ENCODE assay signal across 18 cellular contexts in genomic region chr5:123605822-123606221, GRCh38.
DNase-seq lines count a peak whose midpoint lies in the region; ATAC-seq and TF ChIP-seq lines count a peak whose summit lies in the region.
"Had no signal": no experiment of that assay in that cellular context is flagged by ENCODE, and none has a peak within 500 bp of the region (broad histone marks: within the 10 kb centered on the region; RNA-seq: fewer than 3 reads in every experiment).

No MANE protein-coding gene starts in this region.

- TF ChIP-seq CTCF in activated B cell treated with CpG ODN at 0.5 μM for 24 hours (IDR thresholded peaks at IDR 0.05), result no peak
- TF ChIP-seq CTCF in GM13976 (IDR thresholded peaks at IDR 0.05; ENCODE audit: borderline replicate concordance, control extremely low read depth, extremely low read depth, insufficient read depth, missing control alignments), result no peak
- TF ChIP-seq CTCF in GM23338 (conservative IDR thresholded peaks at IDR 0.05; ENCODE audit: low read depth in 2 of 2), result no peak

- H3K4me3 ChIP-seq in GM23338, result no peak overlapping the region
- H3K4me3 ChIP-seq: esophagus muscularis mucosa had no signal

- H3K36me3 ChIP-seq in GM23338 (ENCODE audit: insufficient read depth), result peaks cover 2% of the 10 kb centered on the region; the same call in 1 of the 2 replicates

- no peaks in the 10 kb centered on the region for H3K9me2 ChIP-seq in GM23338 (ENCODE audit: insufficient read depth)

- H2AFZ ChIP-seq in GM23338, result no peak overlapping the region

- H3K9me3 Mint-ChIP-seq in activated B cell treated with CpG ODN at 0.5 μM for 24 hours (no peaks in the 10 kb centered on the region), GM23338 (no peaks in the 10 kb centered on the region)

- H3K36me3 Mint-ChIP-seq in activated B cell treated with CpG ODN at 0.5 μM for 24 hours (ENCODE audit: low read depth) (peaks cover 51% of the 10 kb centered on the region), GM23338 (ENCODE audit: low read depth) (no peaks in the 10 kb centered on the region)

- no peak overlapping the region for H3K4me3 Mint-ChIP-seq in activated B cell treated with CpG ODN at 0.5 μM for 24 hours
- H3K4me3 Mint-ChIP-seq in GM23338, result no peak overlapping the region

- no peak overlapping the region for H3K4me2 ChIP-seq in GM23338

- H3K27ac Mint-ChIP-seq in activated B cell treated with CpG ODN at 0.5 μM for 24 hours (peak overlapping the region; percentile 20), GM23338 (no peak overlapping the region)

- CTCF ChIA-PET in activated B cell treated with CpG ODN at 0.5 μM for 24 hours (lab: Charles Lee), result interaction anchor here (0.6 to 1.2 kb wide), 2 partner anchors 51 to 208 kb away, joined by 3 read pairs; no protein-coding TSS in a partner anchor

- in situ Hi-C loops in GM13976 (cut with MboI; ENCODE audit: low sequenced_read_pairs, unreplicated experiment), result loop anchor here (25.0 kb wide), 2 partner anchors 194 to 1094 kb away; partner anchors contain the start of gene CEP120

- DNase-seq in activated B cell treated with CpG ODN at 0.5 μM for 24 hours (no peak), GM13976 (ENCODE audit: low spot score) (no peak), DMS153 treated with DMSO at 0.1 percent for 48 hours (lab: John Stamatoyannopoulos, UW; ENCODE audit: unreplicated experiment) (no peak), anterior cingulate cortex (lab: John Stamatoyannopoulos, UW) (no peak), GM23338 (ENCODE audit: low spot score) (no peak)
- DNase-seq: activated T-cell treated with anti-CD3 and anti-CD28 coated beads, Interleukin-2, amount 50 U/mL, for 1 hour; AML-193; amniotic stem cell; cortex of kidney; DND-41; NCI-H2227 treated with DMSO at 0.1 percent for 48 hours; stimulated activated CD4-positive, alpha-beta T cell treated with anti-CD3 and anti-CD28 coated beads, Interleukin-4, amount 100 ng/mL, for 24 hours; stimulated activated naive CD8-positive, alpha-beta T cell treated with anti-CD3 and anti-CD28 coated beads, Interleukin-15, Interleukin-2, amounts not matched to agents 100 U/mL and 50 U/mL, for 24 hours; SW 1271 had no signal

- H3K27me3 Mint-ChIP-seq in activated B cell treated with CpG ODN at 0.5 μM for 24 hours, result no peaks in the 10 kb centered on the region
- peaks cover 1% of the 10 kb centered on the region for H3K27me3 Mint-ChIP-seq in GM23338 (ENCODE audit: insufficient read depth, low read depth, poor library complexity)

- H3K27me3 ChIP-seq in GM23338 (ENCODE audit: insufficient read depth), result no peaks in the 10 kb centered on the region
- H3K27me3 ChIP-seq: esophagus muscularis mucosa had no signal

- H3K27ac ChIP-seq in GM23338 (ENCODE audit: low read depth), result no peak overlapping the region
- H3K27ac ChIP-seq: esophagus muscularis mucosa had no signal

- no peaks in the 10 kb centered on the region for H3K4me1 ChIP-seq in GM23338 (ENCODE audit: insufficient read depth)

- peak; percentile 72 for ATAC-seq in GM18517 (IDR thresholded peaks at IDR 0.05; ENCODE audit: unreplicated experiment)
- peak; percentile 42 for ATAC-seq in GM21367 (IDR thresholded peaks at IDR 0.05; ENCODE audit: unreplicated experiment)
- ATAC-seq in HG02981 (IDR thresholded peaks at IDR 0.05; ENCODE audit: unreplicated experiment), result peak; percentile 71
- ATAC-seq in activated B cell treated with CpG ODN at 0.5 μM for 24 hours (ENCODE audit: low read depth), result no peak
- no peak for ATAC-seq in GM23338
- ATAC-seq: stimulated activated naive CD8-positive, alpha-beta T cell treated with anti-CD3 and anti-CD28 coated beads, Interleukin-15, Interleukin-2, amounts not matched to agents 100 U/mL and 50 U/mL, for 24 hours had no signal

- H3K4me1 Mint-ChIP-seq in activated B cell treated with CpG ODN at 0.5 μM for 24 hours (peaks cover 5% of the 10 kb centered on the region), GM23338 (peaks cover 11% of the 10 kb centered on the region; the same call in 2 of the 3 replicates)

- H4K20me1 ChIP-seq in GM23338 (replicated peaks; ENCODE audit: insufficient read depth), result 0 out of 2 replicates have a peak, but pooled peaks cover 5% of the 10 kb centered on the region

- no peaks in the 10 kb centered on the region for H3K79me2 ChIP-seq in GM23338 (replicated peaks; ENCODE audit: insufficient read depth)

- intact Hi-C loops in activated B cell treated with CpG ODN at 0.5 μM for 24 hours (cut with micrococcal nuclease), result no loop called here

- POLR2A ChIA-PET in activated B cell treated with CpG ODN at 0.5 μM for 24 hours (lab: Charles Lee), result interaction anchor here (2.9 kb wide), 1 partner anchor 182 kb away, joined by 13 read pairs; the partner anchor contains the start of gene CEP120

- H3F3A ChIP-seq in GM23338 (replicated peaks; ENCODE audit: low read depth), result no peaks in the 10 kb centered on the region

TF ChIP-seq in GM23338, 12 proteins besides CTCF, POLR2A, EP300 and RAD21:
- no peak for TF ChIP-seq CREB1 (CRISPR knock-in tag; IDR thresholded peaks at IDR 0.05; ENCODE audit: low read depth)
- TF ChIP-seq, protein P1, sequence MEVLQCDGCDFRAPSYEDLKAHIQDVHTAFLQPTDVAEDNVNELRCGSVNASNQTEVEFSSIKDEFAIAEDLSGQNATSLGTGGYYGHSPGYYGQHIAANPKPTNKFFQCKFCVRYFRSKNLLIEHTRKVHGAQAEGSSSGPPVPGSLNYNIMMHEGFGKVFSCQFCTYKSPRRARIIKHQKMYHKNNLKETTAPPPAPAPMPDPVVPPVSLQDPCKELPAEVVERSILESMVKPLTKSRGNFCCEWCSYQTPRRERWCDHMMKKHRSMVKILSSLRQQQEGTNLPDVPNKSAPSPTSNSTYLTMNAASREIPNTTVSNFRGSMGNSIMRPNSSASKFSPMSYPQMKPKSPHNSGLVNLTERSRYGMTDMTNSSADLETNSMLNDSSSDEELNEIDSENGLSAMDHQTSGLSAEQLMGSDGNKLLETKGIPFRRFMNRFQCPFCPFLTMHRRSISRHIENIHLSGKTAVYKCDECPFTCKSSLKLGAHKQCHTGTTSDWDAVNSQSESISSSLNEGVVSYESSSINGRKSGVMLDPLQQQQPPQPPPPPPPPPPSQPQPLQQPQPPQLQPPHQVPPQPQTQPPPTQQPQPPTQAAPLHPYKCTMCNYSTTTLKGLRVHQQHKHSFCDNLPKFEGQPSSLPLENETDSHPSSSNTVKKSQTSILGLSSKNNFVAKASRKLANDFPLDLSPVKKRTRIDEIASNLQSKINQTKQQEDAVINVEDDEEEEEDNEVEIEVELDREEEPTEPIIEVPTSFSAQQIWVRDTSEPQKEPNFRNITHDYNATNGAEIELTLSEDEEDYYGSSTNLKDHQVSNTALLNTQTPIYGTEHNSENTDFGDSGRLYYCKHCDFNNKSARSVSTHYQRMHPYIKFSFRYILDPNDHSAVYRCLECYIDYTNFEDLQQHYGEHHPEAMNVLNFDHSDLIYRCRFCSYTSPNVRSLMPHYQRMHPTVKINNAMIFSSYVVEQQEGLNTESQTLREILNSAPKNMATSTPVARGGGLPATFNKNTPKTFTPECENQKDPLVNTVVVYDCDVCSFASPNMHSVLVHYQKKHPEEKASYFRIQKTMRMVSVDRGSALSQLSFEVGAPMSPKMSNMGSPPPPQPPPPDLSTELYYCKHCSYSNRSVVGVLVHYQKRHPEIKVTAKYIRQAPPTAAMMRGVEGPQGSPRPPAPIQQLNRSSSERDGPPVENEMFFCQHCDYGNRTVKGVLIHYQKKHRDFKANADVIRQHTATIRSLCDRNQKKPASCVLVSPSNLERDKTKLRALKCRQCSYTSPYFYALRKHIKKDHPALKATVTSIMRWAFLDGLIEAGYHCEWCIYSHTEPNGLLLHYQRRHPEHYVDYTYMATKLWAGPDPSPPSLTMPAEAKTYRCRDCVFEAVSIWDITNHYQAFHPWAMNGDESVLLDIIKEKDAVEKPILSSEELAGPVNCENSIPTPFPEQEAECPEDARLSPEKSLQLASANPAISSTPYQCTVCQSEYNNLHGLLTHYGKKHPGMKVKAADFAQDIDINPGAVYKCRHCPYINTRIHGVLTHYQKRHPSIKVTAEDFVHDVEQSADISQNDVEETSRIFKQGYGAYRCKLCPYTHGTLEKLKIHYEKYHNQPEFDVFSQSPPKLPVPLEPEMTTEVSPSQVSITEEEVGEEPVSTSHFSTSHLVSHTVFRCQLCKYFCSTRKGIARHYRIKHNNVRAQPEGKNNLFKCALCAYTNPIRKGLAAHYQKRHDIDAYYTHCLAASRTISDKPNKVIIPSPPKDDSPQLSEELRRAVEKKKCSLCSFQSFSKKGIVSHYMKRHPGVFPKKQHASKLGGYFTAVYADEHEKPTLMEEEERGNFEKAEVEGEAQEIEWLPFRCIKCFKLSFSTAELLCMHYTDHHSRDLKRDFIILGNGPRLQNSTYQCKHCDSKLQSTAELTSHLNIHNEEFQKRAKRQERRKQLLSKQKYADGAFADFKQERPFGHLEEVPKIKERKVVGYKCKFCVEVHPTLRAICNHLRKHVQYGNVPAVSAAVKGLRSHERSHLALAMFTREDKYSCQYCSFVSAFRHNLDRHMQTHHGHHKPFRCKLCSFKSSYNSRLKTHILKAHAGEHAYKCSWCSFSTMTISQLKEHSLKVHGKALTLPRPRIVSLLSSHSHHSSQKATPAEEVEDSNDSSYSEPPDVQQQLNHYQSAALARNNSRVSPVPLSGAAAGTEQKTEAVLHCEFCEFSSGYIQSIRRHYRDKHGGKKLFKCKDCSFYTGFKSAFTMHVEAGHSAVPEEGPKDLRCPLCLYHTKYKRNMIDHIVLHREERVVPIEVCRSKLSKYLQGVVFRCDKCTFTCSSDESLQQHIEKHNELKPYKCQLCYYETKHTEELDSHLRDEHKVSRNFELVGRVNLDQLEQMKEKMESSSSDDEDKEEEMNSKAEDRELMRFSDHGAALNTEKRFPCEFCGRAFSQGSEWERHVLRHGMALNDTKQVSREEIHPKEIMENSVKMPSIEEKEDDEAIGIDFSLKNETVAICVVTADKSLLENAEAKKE (CRISPR knock-in tag; IDR thresholded peaks at IDR 0.05), result no peak
- TF ChIP-seq, protein P2, sequence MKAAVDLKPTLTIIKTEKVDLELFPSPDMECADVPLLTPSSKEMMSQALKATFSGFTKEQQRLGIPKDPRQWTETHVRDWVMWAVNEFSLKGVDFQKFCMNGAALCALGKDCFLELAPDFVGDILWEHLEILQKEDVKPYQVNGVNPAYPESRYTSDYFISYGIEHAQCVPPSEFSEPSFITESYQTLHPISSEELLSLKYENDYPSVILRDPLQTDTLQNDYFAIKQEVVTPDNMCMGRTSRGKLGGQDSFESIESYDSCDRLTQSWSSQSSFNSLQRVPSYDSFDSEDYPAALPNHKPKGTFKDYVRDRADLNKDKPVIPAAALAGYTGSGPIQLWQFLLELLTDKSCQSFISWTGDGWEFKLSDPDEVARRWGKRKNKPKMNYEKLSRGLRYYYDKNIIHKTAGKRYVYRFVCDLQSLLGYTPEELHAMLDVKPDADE (IDR thresholded peaks at IDR 0.05), result no peak

Comparison
In these comparisons a context has a peak if more than half of its experiments do, and no peak if none do; other contexts are left out.
1. ATAC-seq: peak in GM18517 (single experiment), GM21367 (single experiment) and HG02981 (single experiment); none in activated B cell treated with CpG ODN at 0.5 μM for 24 hours (single experiment) and GM23338 (single experiment).